In the genomic region with DNA sequence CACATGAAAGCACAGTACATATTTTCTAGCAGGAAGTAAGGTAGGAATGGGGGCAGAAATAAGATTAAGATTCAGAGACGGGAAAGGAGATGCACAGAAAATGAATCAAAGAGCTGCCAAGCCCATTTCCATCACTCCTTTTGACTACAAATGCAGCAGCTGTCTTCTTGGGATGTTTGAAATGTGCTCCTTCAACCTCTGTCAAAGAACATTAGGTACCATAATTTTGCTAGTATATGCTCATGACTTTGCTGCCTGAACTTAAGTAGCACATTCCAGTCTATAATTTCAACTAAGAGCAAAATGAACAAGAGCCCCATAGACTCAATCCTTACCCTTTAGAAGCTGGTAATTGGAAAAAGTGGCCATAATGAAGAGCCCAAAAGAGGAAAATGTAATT, we compare ENCODE assay signal across 27 cellular contexts.
"Had no signal": no experiment of that assay in that cellular context is flagged by ENCODE, and none has a peak within 500 bp of the region (broad histone marks: within the 10 kb centered on the region; RNA-seq: fewer than 3 reads in every experiment).

No MANE protein-coding gene starts in this region.

- H3K4me3 ChIP-seq: coronary artery, dorsolateral prefrontal cortex, gastrocnemius medialis, left ventricle myocardium inferior, psoas muscle, right atrium auricular region, tibial nerve had no signal

- H3K4me1 Mint-ChIP-seq: activated CD4-positive, alpha-beta memory T cell treated with anti-CD3 and anti-CD28 coated beads, Interleukin-2, amount 10 ng/mL, durations not matched to agents 7 days and 5 days; activated CD4-positive, alpha-beta T cell treated with anti-CD3 and anti-CD28 coated beads, Interleukin-2, amount 10 ng/mL, durations not matched to agents 7 days and 5 days; activated T-helper 17 cell treated with anti-CD3 and anti-CD28 coated beads, Interleukin-2, amount 50 U/mL, for 72 hours; nephron progenitor cell had no signal

- H2AFZ ChIP-seq: parathyroid adenoma had no signal

- H3K27ac ChIP-seq: brain microvascular endothelial cell, coronary artery, dorsolateral prefrontal cortex, gastrocnemius medialis, left ventricle myocardium inferior, parathyroid adenoma, psoas muscle, right atrium auricular region, tibial nerve had no signal

- H3K4me1 ChIP-seq: gastrocnemius medialis, left ventricle myocardium inferior, parathyroid adenoma, psoas muscle, right atrium auricular region, tibial nerve had no signal

- H3K36me3 ChIP-seq: brain microvascular endothelial cell, gastrocnemius medialis, left ventricle myocardium inferior, right atrium auricular region, tibial nerve had no signal

- ATAC-seq: activated T-cell treated with anti-CD3 and anti-CD28 coated beads, Interleukin-2, amount 50 U/mL, for 4 hours; activated T-helper 17 cell treated with anti-CD3 and anti-CD28 coated beads, Interleukin-2, amount 50 U/mL, for 72 hours; gastrocnemius medialis; psoas muscle; WTC11 had no signal

- H3K9me3 Mint-ChIP-seq: activated CD4-positive, alpha-beta memory T cell treated with anti-CD3 and anti-CD28 coated beads, Interleukin-2, amount 10 ng/mL, durations not matched to agents 7 days and 5 days; activated CD4-positive, alpha-beta T cell treated with anti-CD3 and anti-CD28 coated beads, Interleukin-2, amount 10 ng/mL, durations not matched to agents 7 days and 5 days; nephron progenitor cell; WTC11 had no signal

- H3K9me3 ChIP-seq: gastrocnemius medialis, left ventricle myocardium inferior, psoas muscle, right atrium auricular region, tibial nerve had no signal

- H3K79me2 ChIP-seq: parathyroid adenoma had no signal

- H3K27me3 Mint-ChIP-seq: activated CD4-positive, alpha-beta memory T cell treated with anti-CD3 and anti-CD28 coated beads, Interleukin-2, amount 10 ng/mL, durations not matched to agents 7 days and 5 days; activated CD4-positive, alpha-beta T cell treated with anti-CD3 and anti-CD28 coated beads, Interleukin-2, amount 10 ng/mL, durations not matched to agents 7 days and 5 days; activated T-helper 17 cell treated with anti-CD3 and anti-CD28 coated beads, Interleukin-2, amount 50 U/mL, for 72 hours had no signal

- H3K9ac ChIP-seq: parathyroid adenoma had no signal

- H3K4me3 Mint-ChIP-seq: activated CD4-positive, alpha-beta memory T cell treated with anti-CD3 and anti-CD28 coated beads, Interleukin-2, amount 10 ng/mL, durations not matched to agents 7 days and 5 days; activated CD4-positive, alpha-beta T cell treated with anti-CD3 and anti-CD28 coated beads, Interleukin-2, amount 10 ng/mL, durations not matched to agents 7 days and 5 days; activated T-cell treated with anti-CD3 and anti-CD28 coated beads, Interleukin-2, amount 50 U/mL, for 4 hours; activated T-helper 17 cell treated with anti-CD3 and anti-CD28 coated beads, Interleukin-2, amount 50 U/mL, for 72 hours; nephron progenitor cell; WTC11 had no signal

- H3K36me3 Mint-ChIP-seq: WTC11 had no signal

- H3K27me3 ChIP-seq: brain microvascular endothelial cell, gastrocnemius medialis, right atrium auricular region, tibial nerve had no signal

- H3K27ac Mint-ChIP-seq: activated CD4-positive, alpha-beta memory T cell treated with anti-CD3 and anti-CD28 coated beads, Interleukin-2, amount 10 ng/mL, durations not matched to agents 7 days and 5 days; activated CD4-positive, alpha-beta T cell treated with anti-CD3 and anti-CD28 coated beads, Interleukin-2, amount 10 ng/mL, durations not matched to agents 7 days and 5 days; activated T-helper 17 cell treated with anti-CD3 and anti-CD28 coated beads, Interleukin-2, amount 50 U/mL, for 72 hours; nephron progenitor cell; WTC11 had no signal

- DNase-seq: activated CD4-positive, alpha-beta memory T cell treated with anti-CD3 and anti-CD28 coated beads, Interleukin-2, amount 10 ng/mL, durations not matched to agents 7 days and 5 days; activated CD4-positive, alpha-beta T cell treated with anti-CD3 and anti-CD28 coated beads for 1 hour; activated CD4-positive, alpha-beta T cell treated with anti-CD3 and anti-CD28 coated beads, Interleukin-2, amount 10 ng/mL, durations not matched to agents 7 days and 5 days; activated CD8-positive, alpha-beta memory T cell treated with anti-CD3 and anti-CD28 coated beads, Interleukin-2, amount 50 U/mL, for 48 hours; activated gamma-delta T cell treated with Interleukin-2 at 50 U/mL for 16 hours; activated naive CD4-positive, alpha-beta T cell treated with anti-CD3 and anti-CD28 coated beads, Interleukin-2, amount 50 U/mL, for 16 hours; activated T-cell treated with anti-CD3 and anti-CD28 coated beads, Interleukin-2, amount 50 U/mL, for 4 hours; amniotic stem cell; brain microvascular endothelial cell; dorsolateral prefrontal cortex; effector memory CD4-positive, alpha-beta T cell; gastrocnemius medialis; glutamatergic neuron; islet precursor cell; left ventricle myocardium inferior; nephron progenitor cell; occipital lobe; psoas muscle; stimulated activated CD4-positive, alpha-beta T cell treated with anti-CD3 and anti-CD28 coated beads, Interleukin-15, amount 100 ng/mL, for 24 hours; stimulated activated CD4-positive, alpha-beta T cell treated with anti-CD3 and anti-CD28 coated beads, Interleukin-2, amount 100 ng/mL, for 24 hours; stimulated activated naive CD4-positive, alpha-beta T cell had no signal
